2 cellular contexts compared by ENCODE assay signal in genomic region chr4:88110826-88111225, GRCh38.
A peak's percentile ranks its signal among the peaks of the same experiment; 100 is the strongest.
TF ChIP-seq lines count a peak whose summit lies in the region.

No MANE protein-coding gene starts in this region.

TF ChIP-seq in GM23338, 12 proteins besides CTCF, POLR2A, EP300 and RAD21:
- TF ChIP-seq JUNB (IDR thresholded peaks at IDR 0.05; ENCODE audit: unreplicated experiment) (no peak), ZNF114 (CRISPR knock-in tag; IDR thresholded peaks at IDR 0.05) (no peak), EZH2 (IDR thresholded peaks at IDR 0.05; ENCODE audit: low read depth, unreplicated experiment) (no peak), EZH2phosphoT487 (IDR thresholded peaks at IDR 0.05; ENCODE audit: unreplicated experiment) (no peak), STAT1 (IDR thresholded peaks at IDR 0.05; ENCODE audit: unreplicated experiment) (no peak), ZNF462 (CRISPR knock-in tag; IDR thresholded peaks at IDR 0.05) (no peak), NANOG (IDR thresholded peaks at IDR 0.05; ENCODE audit: borderline replicate concordance) (no peak), REST (IDR thresholded peaks at IDR 0.05; ENCODE audit: unreplicated experiment) (no peak), ETS1 (IDR thresholded peaks at IDR 0.05) (no peak)

TF ChIP-seq in H1, 55 proteins besides CTCF, POLR2A, EP300 and RAD21:
- TF ChIP-seq ASH2L (IDR thresholded peaks at IDR 0.05; ENCODE audit: low read length), result no peak
- TF ChIP-seq TEAD4 (IDR thresholded peaks at IDR 0.05; ENCODE audit: low read depth, low read length), result peak; percentile 21; the same call in 1 of the 2 replicates
- no peak for TF ChIP-seq SP1 (IDR thresholded peaks at IDR 0.05; ENCODE audit: low read depth, low read length)
- no peak for TF ChIP-seq CEBPB (IDR thresholded peaks at IDR 0.05; ENCODE audit: low read depth, low read length)
